ENCODE assay signal across 1 cellular context in genomic region chr19:48637449-48637947, GRCh38.
TF ChIP-seq lines count a peak whose summit lies in the region.

No MANE protein-coding gene starts in this region.

TF ChIP-seq in HCT116, 20 proteins besides CTCF, POLR2A, EP300 and RAD21 (continued from another document):
- no peak for TF ChIP-seq REST (IDR thresholded peaks at IDR 0.05; ENCODE audit: low read depth)
- peak; percentile 60 for TF ChIP-seq YY1 (IDR thresholded peaks at IDR 0.05; ENCODE audit: extremely low read depth, insufficient replicate concordance, low read depth, low read length)
- no peak for TF ChIP-seq CBX3 (IDR thresholded peaks at IDR 0.05; ENCODE audit: low read depth)
- TF ChIP-seq, protein P1, sequence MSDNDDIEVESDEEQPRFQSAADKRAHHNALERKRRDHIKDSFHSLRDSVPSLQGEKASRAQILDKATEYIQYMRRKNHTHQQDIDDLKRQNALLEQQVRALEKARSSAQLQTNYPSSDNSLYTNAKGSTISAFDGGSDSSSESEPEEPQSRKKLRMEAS (IDR thresholded peaks at IDR 0.05) = no peak
- TF ChIP-seq CEBPB (IDR thresholded peaks at IDR 0.05; ENCODE audit: low read depth) = no peak
- no peak for TF ChIP-seq SRF (IDR thresholded peaks at IDR 0.05; ENCODE audit: low read depth)
- no peak for TF ChIP-seq ZNF274 (IDR thresholded peaks at IDR 0.05; ENCODE audit: low read depth, low read length)
- TF ChIP-seq FOSL1 (IDR thresholded peaks at IDR 0.05; ENCODE audit: low read depth) = no peak
- TF ChIP-seq ELF1 (IDR thresholded peaks at IDR 0.05; ENCODE audit: borderline replicate concordance, low read depth) = no peak
- TF ChIP-seq SIN3A (IDR thresholded peaks at IDR 0.05; ENCODE audit: low read depth) = no peak
- no peak for TF ChIP-seq ZFX (IDR thresholded peaks at IDR 0.05)
TF ChIP-seq in HCT116: peak in this region for 4.
